Comparison of ENCODE assay signal across 1 cellular context in genomic region chr2:111705206-111705605, GRCh38.
TF ChIP-seq lines count a peak whose summit lies in the region.

No MANE protein-coding gene starts in this region.

TF ChIP-seq in H1, 55 proteins besides CTCF, POLR2A, EP300 and RAD21 (continued from another document):
- TF ChIP-seq SUZ12 (IDR thresholded peaks at IDR 0.05; ENCODE audit: low read length) (no peak), KDM1A (IDR thresholded peaks at IDR 0.05; ENCODE audit: borderline replicate concordance, low read length) (no peak), EZH2 (IDR thresholded peaks at IDR 0.05; ENCODE audit: low read depth, low read length, severe bottlenecking) (no peak), EGR1 (IDR thresholded peaks at IDR 0.05; ENCODE audit: borderline replicate concordance, low read depth, low read length) (no peak), RFX5 (IDR thresholded peaks at IDR 0.05; ENCODE audit: borderline replicate concordance, low read depth, low read length) (no peak)
